ENCODE assay signal across 8 cellular contexts in genomic region chr1:230268371-230269170, GRCh38.
DNase-seq lines count a peak whose midpoint lies in the region; ATAC-seq, FAIRE-seq and TF ChIP-seq lines count a peak whose summit lies in the region.

No MANE protein-coding gene starts in this region.

- H3K9me3 ChIP-seq in heart right ventricle = no peaks in the 10 kb centered on the region

- H3K27me3 Mint-ChIP-seq in activated T-helper 2 cell treated with anti-CD3 and anti-CD28 coated beads, Interferon-gamma antibody, Interleukin-2, Interleukin-4, amounts not matched to agents 10 μg/mL and 5 μg/mL and 100 μg/mL, durations not matched to agents 14 hours and 24 hours and 36 hours (ENCODE audit: low read depth) = no peaks in the 10 kb centered on the region
- H3K27me3 Mint-ChIP-seq in activated T-helper 17 cell treated with anti-CD3 and anti-CD28 coated beads, Interleukin-2, amount 50 U/mL, for 72 hours = no peaks in the 10 kb centered on the region

- intact Hi-C loops in activated T-helper 2 cell treated with anti-CD3 and anti-CD28 coated beads, Interferon-gamma antibody, Interleukin-2, Interleukin-4, amounts not matched to agents 10 μg/mL and 5 μg/mL and 100 μg/mL, durations not matched to agents 14 hours and 24 hours and 36 hours (cut with micrococcal nuclease) = no loop called here
- intact Hi-C loops in heart right ventricle (cut with DNase I) (loop anchor here in 1 of 10 donors (2.0 to 10.0 kb wide), 2 partner anchors 194 to 608 kb away; no protein-coding TSS in a partner anchor), sciatic nerve (cut with DNase I) (no loop called here)

- 85% methylated on average over 19 of the region's 19 CpGs for WGBS in heart right ventricle, 2 donors

- H3K4me3 Mint-ChIP-seq in activated T-helper 2 cell treated with anti-CD3 and anti-CD28 coated beads, Interferon-gamma antibody, Interleukin-2, Interleukin-4, amounts not matched to agents 10 μg/mL and 5 μg/mL and 100 μg/mL, durations not matched to agents 14 hours and 24 hours and 36 hours (ENCODE audit: low read depth) = no peak overlapping the region
- H3K4me3 Mint-ChIP-seq in activated T-helper 17 cell treated with anti-CD3 and anti-CD28 coated beads, Interleukin-2, amount 50 U/mL, for 72 hours = no peak overlapping the region

- TF ChIP-seq POLR2A in GM12891 (IDR thresholded peaks at IDR 0.05; ENCODE audit: low read depth, low read length) = no peak

- H3K27ac Mint-ChIP-seq in activated T-helper 2 cell treated with anti-CD3 and anti-CD28 coated beads, Interferon-gamma antibody, Interleukin-2, Interleukin-4, amounts not matched to agents 10 μg/mL and 5 μg/mL and 100 μg/mL, durations not matched to agents 14 hours and 24 hours and 36 hours = peak overlapping the region; percentile 16
- H3K27ac Mint-ChIP-seq in activated T-helper 17 cell treated with anti-CD3 and anti-CD28 coated beads, Interleukin-2, amount 50 U/mL, for 72 hours = no peak overlapping the region

- no peak overlapping the region for H3K4me3 ChIP-seq in heart right ventricle

- peak overlapping the region in 1 of 10 donors; percentile 44 for H3K27ac ChIP-seq in heart right ventricle

- no peaks in the 10 kb centered on the region for H3K9me3 Mint-ChIP-seq in activated T-helper 2 cell treated with anti-CD3 and anti-CD28 coated beads, Interferon-gamma antibody, Interleukin-2, Interleukin-4, amounts not matched to agents 10 μg/mL and 5 μg/mL and 100 μg/mL, durations not matched to agents 14 hours and 24 hours and 36 hours
- H3K9me3 Mint-ChIP-seq in activated T-helper 17 cell treated with anti-CD3 and anti-CD28 coated beads, Interleukin-2, amount 50 U/mL, for 72 hours = no peaks in the 10 kb centered on the region

- ATAC-seq in heart right ventricle (peak; percentile 56 to 74 (median 70)), sciatic nerve (peak; percentile 82), GM18511 (IDR thresholded peaks at IDR 0.05; ENCODE audit: unreplicated experiment) (no peak)
- no peak for ATAC-seq in activated T-helper 17 cell treated with anti-CD3 and anti-CD28 coated beads, Interleukin-2, amount 50 U/mL, for 72 hours (replicated peaks)

- H3K36me3 Mint-ChIP-seq in activated T-helper 2 cell treated with anti-CD3 and anti-CD28 coated beads, Interferon-gamma antibody, Interleukin-2, Interleukin-4, amounts not matched to agents 10 μg/mL and 5 μg/mL and 100 μg/mL, durations not matched to agents 14 hours and 24 hours and 36 hours (ENCODE audit: low read depth) = peaks cover 35% of the 10 kb centered on the region
- H3K36me3 Mint-ChIP-seq in activated T-helper 17 cell treated with anti-CD3 and anti-CD28 coated beads, Interleukin-2, amount 50 U/mL, for 72 hours (ENCODE audit: low read depth) = peaks cover 46% of the 10 kb centered on the region

- peak; percentile 45 to 75 (median 64) for TF ChIP-seq CTCF in heart right ventricle (IDR thresholded peaks at IDR 0.05)

- DNase-seq in AG08396 (ENCODE audit: low spot score) (peak; percentile 85), GM12891 (ENCODE audit: insufficient read length, low spot score) (no peak), NCI-H2107 treated with DMSO at 0.1 percent for 48 hours (lab: John Stamatoyannopoulos, UW; ENCODE audit: unreplicated experiment) (peak; percentile 91), heart right ventricle (peak in 1 of 2 donors; percentile 57), sciatic nerve (ENCODE audit: low spot score) (peak; percentile 56)
- no peak for DNase-seq in activated T-helper 2 cell treated with anti-CD3 and anti-CD28 coated beads, Interferon-gamma antibody, Interleukin-2, Interleukin-4, amounts not matched to agents 10 μg/mL and 5 μg/mL and 100 μg/mL, durations not matched to agents 14 hours and 24 hours and 36 hours (ENCODE audit: low spot score)

- peak; percentile 9 for FAIRE-seq in GM12891 (lab: Jason Lieb, UNC)

- peaks cover 20% of the 10 kb centered on the region for H3K4me1 Mint-ChIP-seq in activated T-helper 2 cell treated with anti-CD3 and anti-CD28 coated beads, Interferon-gamma antibody, Interleukin-2, Interleukin-4, amounts not matched to agents 10 μg/mL and 5 μg/mL and 100 μg/mL, durations not matched to agents 14 hours and 24 hours and 36 hours (ENCODE audit: low read depth)
- peaks cover 13% of the 10 kb centered on the region for H3K4me1 Mint-ChIP-seq in activated T-helper 17 cell treated with anti-CD3 and anti-CD28 coated beads, Interleukin-2, amount 50 U/mL, for 72 hours

- H3K4me1 ChIP-seq in heart right ventricle = peaks cover 8 to 34% (median 20%) of the 10 kb centered on the region in 9 donors

- H3K27me3 ChIP-seq in heart right ventricle = no peaks in the 10 kb centered on the region

- peaks cover 0 to 76% (median 13%) of the 10 kb centered on the region in 9 donors for H3K36me3 ChIP-seq in heart right ventricle

TF ChIP-seq in GM12891, 5 proteins besides CTCF, POLR2A, EP300 and RAD21:
- TF ChIP-seq PAX5 (IDR thresholded peaks at IDR 0.05; ENCODE audit: insufficient read depth, low read length, severe bottlenecking) = no peak
- TF ChIP-seq POU2F2 (IDR thresholded peaks at IDR 0.05; ENCODE audit: low read depth, low read length) = no peak
- TF ChIP-seq TAF1 (IDR thresholded peaks at IDR 0.05; ENCODE audit: low read depth, low read length) = no peak
- no peak for TF ChIP-seq SPI1 (IDR thresholded peaks at IDR 0.05; ENCODE audit: low read depth, low read length)
- no peak for TF ChIP-seq POLR2AphosphoS5 (IDR thresholded peaks at IDR 0.05; ENCODE audit: low read depth, low read length)

Comparison
In these comparisons a context has a peak if more than half of its experiments do, and no peak if none do; other contexts are left out.
1. DNase-seq: peak in AG08396 (single experiment), NCI-H2107 treated with DMSO at 0.1 percent for 48 hours (single experiment) and sciatic nerve (single experiment); none in GM12891 (single experiment) and activated T-helper 2 cell treated with anti-CD3 and anti-CD28 coated beads, Interferon-gamma antibody, Interleukin-2, Interleukin-4, amounts not matched to agents 10 μg/mL and 5 μg/mL and 100 μg/mL, durations not matched to agents 14 hours and 24 hours and 36 hours (single experiment).
2. ATAC-seq: peak in heart right ventricle (8 of 8) and sciatic nerve (single experiment); none in activated T-helper 17 cell treated with anti-CD3 and anti-CD28 coated beads, Interleukin-2, amount 50 U/mL, for 72 hours (single experiment) and GM18511 (single experiment).